ENCODE assay signal across 16 cellular contexts in the genomic region with DNA sequence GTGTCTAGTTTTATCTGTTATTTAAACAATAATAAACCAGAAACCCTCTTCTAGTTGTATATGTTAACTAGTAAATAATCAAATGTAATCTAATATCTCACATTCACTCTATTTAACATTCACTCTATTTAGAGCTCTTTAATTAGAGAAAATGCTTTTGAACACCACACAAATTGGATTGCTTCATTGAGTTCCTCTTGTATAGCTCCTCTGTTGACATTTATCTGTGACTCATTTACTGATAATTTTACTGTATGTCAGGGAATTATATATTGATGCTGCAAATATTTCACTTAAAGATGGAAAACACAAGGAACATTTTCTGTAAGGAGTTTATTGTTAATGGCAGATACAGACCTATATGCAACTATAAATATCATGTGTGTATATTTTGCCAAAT.
DNase-seq lines count a peak whose midpoint lies in the region; ATAC-seq and TF ChIP-seq lines count a peak whose summit lies in the region.
"Had no signal": no experiment of that assay in that cellular context is flagged by ENCODE, and none has a peak within 500 bp of the region (broad histone marks: within the 10 kb centered on the region; RNA-seq: fewer than 3 reads in every experiment).

No MANE protein-coding gene starts in this region.

- H3K4me2 ChIP-seq in GM23248 (ENCODE audit: unreplicated experiment), result peak overlapping the region; percentile 28
- H3K4me2 ChIP-seq: BLaER1 had no signal

- H3K4me3 ChIP-seq in GM23248 (no peak overlapping the region), RWPE2 (ENCODE audit: severe bottlenecking) (no peak overlapping the region), epithelial cell of esophagus (ENCODE audit: low read length) (no peak overlapping the region)
- H3K4me3 ChIP-seq: BLaER1 had no signal

- ATAC-seq in RWPE2 (ENCODE audit: low read depth) (peak; percentile 41; the same call in 2 of the 3 replicates), GM21825 (IDR thresholded peaks at IDR 0.05; ENCODE audit: unreplicated experiment) (no peak)

- H3K27me3 ChIP-seq in GM23248 (replicated peaks; ENCODE audit: insufficient read depth) (no peaks in the 10 kb centered on the region), RWPE2 (ENCODE audit: insufficient read depth, poor library complexity, severe bottlenecking) (no peaks in the 10 kb centered on the region)
- H3K27me3 ChIP-seq: BLaER1 had no signal

- in situ Hi-C loops in GM23248 (cut with MboI), result no loop called here

- H3K79me2 ChIP-seq in GM23248 (ENCODE audit: insufficient read depth), result no peaks in the 10 kb centered on the region

- H3K36me3 ChIP-seq in GM23248 (ENCODE audit: low read depth) (no peaks in the 10 kb centered on the region), RWPE2 (ENCODE audit: low read depth) (no peaks in the 10 kb centered on the region)
- H3K36me3 ChIP-seq: BLaER1 had no signal

- TF ChIP-seq CTCF in RWPE2 (IDR thresholded peaks at IDR 0.05; ENCODE audit: poor library complexity, severe bottlenecking), result no peak
- no peak for TF ChIP-seq CTCF in epithelial cell of esophagus (IDR thresholded peaks at IDR 0.05; ENCODE audit: insufficient read depth, low read depth, low read length, missing control alignments)

- no peak overlapping the region for H2AFZ ChIP-seq in GM23248

- H3K9ac ChIP-seq in GM23248, result no peak overlapping the region
- H3K9ac ChIP-seq: BLaER1 had no signal

- peaks cover 2% of the 10 kb centered on the region; the same call in 1 of the 2 replicates for H3K9me2 ChIP-seq in GM23248 (ENCODE audit: insufficient read depth)

- DNase-seq in DMS53 (lab: John Stamatoyannopoulos, UW) (peak; percentile 19), DMS53 treated with DMSO at 0.1 percent for 48 hours (lab: John Stamatoyannopoulos, UW; ENCODE audit: unreplicated experiment) (no peak), GM23248 (peak; percentile 28), RWPE2 (ENCODE audit: low spot score) (no peak), epithelial cell of esophagus (ENCODE audit: low read depth) (peak; percentile 35), NCI-H526 (lab: John Stamatoyannopoulos, UW) (no peak), NCI-H1417 (lab: John Stamatoyannopoulos, UW) (no peak)
- DNase-seq: AML-193; Caco-2; CD8-positive, alpha-beta memory T cell; GOT3; H9 had no signal

- no peaks in the 10 kb centered on the region for H3K9me3 ChIP-seq in GM23248 (ENCODE audit: low read depth)
- no peaks in the 10 kb centered on the region for H3K9me3 ChIP-seq in RWPE2 (ENCODE audit: severe bottlenecking)
- H3K9me3 ChIP-seq: BLaER1, Caco-2 had no signal

- peaks cover 18% of the 10 kb centered on the region for H3F3A ChIP-seq in GM23248 (ENCODE audit: insufficient read depth)

- no peak overlapping the region for H3K27ac ChIP-seq in GM23248
- H3K27ac ChIP-seq in RWPE2 (ENCODE audit: poor library complexity, severe bottlenecking), result peak overlapping the region; percentile 36
- H3K27ac ChIP-seq: 22Rv1, BLaER1, HL-60 had no signal

- H3K4me1 ChIP-seq in GM23248 (ENCODE audit: insufficient read depth) (peaks cover 41% of the 10 kb centered on the region), RWPE2 (ENCODE audit: insufficient read depth, poor library complexity, severe bottlenecking) (peaks cover 34% of the 10 kb centered on the region)
- H3K4me1 ChIP-seq: BLaER1, Caco-2 had no signal

- H4K20me1 ChIP-seq in GM23248 (ENCODE audit: insufficient read depth), result no peaks in the 10 kb centered on the region
- H4K20me1 ChIP-seq: BLaER1 had no signal

Comparison
In these comparisons a context has a peak if more than half of its experiments do, and no peak if none do; other contexts are left out.
1. DNase-seq: peak in DMS53 (single experiment), GM23248 (single experiment) and epithelial cell of esophagus (single experiment); none in DMS53 treated with DMSO at 0.1 percent for 48 hours (single experiment), RWPE2 (single experiment), NCI-H526 (0 of 2) and NCI-H1417 (0 of 3).